16 cellular contexts compared by ENCODE assay signal in genomic region chr1:166844791-166845190, GRCh38.
DNase-seq lines count a peak whose midpoint lies in the region.
"Had no signal": no experiment of that assay in that cellular context is flagged by ENCODE, and none has a peak within 500 bp of the region (broad histone marks: within the 10 kb centered on the region; RNA-seq: fewer than 3 reads in every experiment).

No MANE protein-coding gene starts in this region.

- H3K9ac ChIP-seq in stomach smooth muscle (ENCODE audit: low read length in 2 of 2), result no peak overlapping the region
- H3K9ac ChIP-seq: parathyroid adenoma had no signal

- peaks cover 99% of the 10 kb centered on the region for H3K36me3 Mint-ChIP-seq in activated T-cell treated with anti-CD3 and anti-CD28 coated beads, Interleukin-2, amount 50 U/mL, for 24 hours (ENCODE audit: low read depth)

- H3K27ac ChIP-seq in angular gyrus (ENCODE audit: low read depth, low read length) (peak overlapping the region; percentile 87), stomach smooth muscle (ENCODE audit: low read length) (peak overlapping the region; percentile 31)
- H3K27ac ChIP-seq: parathyroid adenoma had no signal

- peaks cover 84% of the 10 kb centered on the region for H3K4me1 Mint-ChIP-seq in activated T-cell treated with anti-CD3 and anti-CD28 coated beads, Interleukin-2, amount 50 U/mL, for 24 hours (ENCODE audit: low read depth)

- no peaks in the 10 kb centered on the region for H3K27me3 ChIP-seq in stomach smooth muscle (ENCODE audit: control insufficient read depth in 1 of 2, insufficient read depth in 2 of 2, low read length in 2 of 2)
- H3K27me3 ChIP-seq: testis had no signal

- no peak overlapping the region for H3K4me3 Mint-ChIP-seq in activated T-cell treated with anti-CD3 and anti-CD28 coated beads, Interleukin-2, amount 50 U/mL, for 24 hours

- H3K36me3 ChIP-seq in stomach smooth muscle (ENCODE audit: control insufficient read depth in 2 of 2, insufficient read depth in 2 of 2, low read length in 2 of 2), result peaks cover 45 to 66% of the 10 kb centered on the region in 2 donors

- no peaks in the 10 kb centered on the region for H3K9me3 Mint-ChIP-seq in activated T-cell treated with anti-CD3 and anti-CD28 coated beads, Interleukin-2, amount 50 U/mL, for 24 hours

- no peak overlapping the region for H3K4me3 ChIP-seq in stomach smooth muscle (ENCODE audit: low read length in 2 of 2)
- H3K4me3 ChIP-seq: testis had no signal

- H3K4me1 ChIP-seq in stomach smooth muscle (ENCODE audit: control insufficient read depth, insufficient read depth, low read length), result peaks cover 47% of the 10 kb centered on the region

- no peaks in the 10 kb centered on the region for H3K9me3 ChIP-seq in stomach smooth muscle (ENCODE audit: control insufficient read depth in 2 of 2, low read length in 2 of 2)
- H3K9me3 ChIP-seq: testis had no signal

- H3K27me3 Mint-ChIP-seq in activated T-cell treated with anti-CD3 and anti-CD28 coated beads, Interleukin-2, amount 50 U/mL, for 24 hours, result no peaks in the 10 kb centered on the region

- no peak for DNase-seq in activated T-cell treated with anti-CD3 and anti-CD28 coated beads, Interleukin-2, amount 50 U/mL, for 24 hours
- no peak for DNase-seq in activated T-cell treated with anti-CD3 and anti-CD28 coated beads, Interleukin-2, amount 50 U/mL, for 1 hour
- DNase-seq in iris pigment epithelial cell (ENCODE audit: low read depth) (peak; percentile 53), HuH-7.5 (ENCODE audit: low spot score) (no peak), NCI-H524 treated with DMSO at 0.1 percent for 48 hours (lab: John Stamatoyannopoulos, UW) (no peak), SIG-M5 treated with dmso at 0.1 percent for 504 hours (lab: John Stamatoyannopoulos, UW; ENCODE audit: unreplicated experiment) (no peak)
- DNase-seq: activated CD4-positive, alpha-beta T cell treated with anti-CD3 and anti-CD28 coated beads for 48 hours; activated gamma-delta T cell treated with Interleukin-2 at 50 U/mL for 16 hours; effector CD4-positive, alpha-beta T cell; glutamatergic neuron; Kasumi-1; NCI-H2107; testis had no signal

- peak overlapping the region; percentile 82 for H3K27ac Mint-ChIP-seq in activated T-cell treated with anti-CD3 and anti-CD28 coated beads, Interleukin-2, amount 50 U/mL, for 24 hours
